ENCODE assay signal across 8 cellular contexts in the genomic region with DNA sequence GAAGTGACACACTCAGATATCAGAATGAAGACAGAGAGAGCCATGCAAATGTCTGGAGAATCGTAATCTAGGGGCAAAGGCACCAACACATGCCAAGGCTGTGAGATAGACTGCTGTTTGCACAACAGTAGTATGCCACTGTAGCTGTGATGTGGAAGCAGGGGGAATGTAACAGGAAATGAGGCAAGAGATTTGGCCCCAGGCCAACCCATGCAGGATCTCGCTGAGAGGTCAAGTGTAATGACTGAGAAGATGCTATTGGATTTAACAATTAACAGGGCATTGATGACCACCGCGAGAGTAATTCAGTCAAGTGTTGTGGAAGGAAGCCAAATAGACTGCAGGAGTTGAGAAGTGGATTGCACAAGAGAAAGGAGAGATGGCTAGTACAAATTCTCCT.
A peak's percentile ranks its signal among the peaks of the same experiment; 100 is the strongest.
DNase-seq lines count a peak whose midpoint lies in the region; ATAC-seq and TF ChIP-seq lines count a peak whose summit lies in the region.

No MANE protein-coding gene starts in this region.

- H3K4me2 ChIP-seq in DND-41 (ENCODE audit: insufficient read depth, low read length): no peak overlapping the region

- DNase-seq in DND-41: peak; percentile 8
- DNase-seq in NCI-H1092 treated with DMSO at 0.1 percent for 48 hours (lab: John Stamatoyannopoulos, UW): peak; percentile 77
- DNase-seq in SJCRH30: peak; percentile 49 to 67
- peak; percentile 53 for DNase-seq in iris pigment epithelial cell (ENCODE audit: low read depth)
- DNase-seq in NCI-H1694 (lab: John Stamatoyannopoulos, UW): no peak
- no peak for DNase-seq in omental fat pad (ENCODE audit: low spot score)

- no peak overlapping the region for H3K9ac ChIP-seq in DND-41 (ENCODE audit: low read depth, low read length)

- no peaks in the 10 kb centered on the region for H3K79me2 ChIP-seq in DND-41 (ENCODE audit: insufficient read depth, low read length)

- TF ChIP-seq CTCF in DND-41 (IDR thresholded peaks at IDR 0.05; ENCODE audit: borderline replicate concordance, extremely low read depth, low read length, poor library complexity, severe bottlenecking) (no peak), omental fat pad (IDR thresholded peaks at IDR 0.05) (no peak)

- H3K27ac ChIP-seq in DND-41 (ENCODE audit: low read length) (no peak overlapping the region), SJCRH30 (no peak overlapping the region)

- H2AFZ ChIP-seq in DND-41 (ENCODE audit: low read depth, low read length): no peak overlapping the region

- ATAC-seq in DND-41 (ENCODE audit: insufficient read depth, low read depth): no peak
- no peak for ATAC-seq in HG03520 (IDR thresholded peaks at IDR 0.05; ENCODE audit: unreplicated experiment)
- ATAC-seq in GM19467 (IDR thresholded peaks at IDR 0.05; ENCODE audit: unreplicated experiment): no peak
- ATAC-seq in omental fat pad (ENCODE audit: low FRiP score): no peak

- H3K27me3 ChIP-seq in DND-41 (ENCODE audit: insufficient read depth, low read length, poor library complexity) (no peaks in the 10 kb centered on the region), SJCRH30 (no peaks in the 10 kb centered on the region)

- H3K4me3 ChIP-seq in DND-41 (ENCODE audit: low read depth in 1 of 2, low read length in 2 of 2): no peak overlapping the region
- H3K4me3 ChIP-seq in SJCRH30: no peak overlapping the region

- H3K36me3 ChIP-seq in DND-41 (ENCODE audit: insufficient read depth, low read length): no peaks in the 10 kb centered on the region
- no peaks in the 10 kb centered on the region for H3K36me3 ChIP-seq in SJCRH30

- H4K20me1 ChIP-seq in DND-41 (ENCODE audit: insufficient read depth, low read length): no peaks in the 10 kb centered on the region

- no peaks in the 10 kb centered on the region for H3K4me1 ChIP-seq in DND-41 (ENCODE audit: insufficient read depth, low read length)
- peaks cover 11% of the 10 kb centered on the region for H3K4me1 ChIP-seq in SJCRH30

- H3K9me3 ChIP-seq in DND-41 (ENCODE audit: insufficient read depth, low read length, severe bottlenecking) (no peaks in the 10 kb centered on the region), SJCRH30 (replicated peaks) (no peaks in the 10 kb centered on the region)

Comparison
In these comparisons a context has a peak if more than half of its experiments do, and no peak if none do; other contexts are left out.
1. DNase-seq: peak in DND-41 (single experiment), NCI-H1092 treated with DMSO at 0.1 percent for 48 hours (single experiment), SJCRH30 (2 of 2) and iris pigment epithelial cell (single experiment); none in NCI-H1694 (single experiment) and omental fat pad (single experiment).